ENCODE assay signal across 35 cellular contexts in the genomic region with DNA sequence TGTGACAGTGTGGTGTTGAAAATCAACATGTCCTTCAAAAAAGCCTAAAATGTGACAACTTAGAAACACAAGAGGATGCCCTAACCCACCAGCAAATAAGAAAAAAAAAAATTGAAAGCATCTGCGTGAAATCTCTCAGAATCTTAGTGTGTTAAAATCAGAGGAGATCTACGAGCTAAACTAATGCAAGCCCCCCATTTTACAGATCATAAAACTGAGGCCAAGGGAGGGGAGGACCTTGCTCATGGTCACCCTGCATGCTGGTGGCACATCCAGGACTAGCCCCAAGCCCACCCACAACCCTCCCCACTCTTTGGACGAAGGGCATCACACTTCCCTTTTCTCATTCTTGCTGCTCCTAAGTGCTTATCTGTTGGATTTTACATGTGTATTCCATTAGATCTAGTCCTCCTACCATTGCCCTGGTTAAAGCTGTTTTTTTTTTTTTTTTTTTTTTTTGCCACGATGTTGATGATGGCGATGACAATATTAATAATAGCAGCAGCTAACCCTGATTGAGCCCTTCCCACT. TPM values are rescaled to one million over a fixed set of nuclear protein-coding genes. Genes with fewer than 3 reads are reported as not detected.
"Had no signal": no experiment of that assay in that cellular context is flagged by ENCODE, and none has a peak within 500 bp of the region (broad histone marks: within the 10 kb centered on the region; RNA-seq: fewer than 3 reads in every experiment).

No MANE protein-coding gene starts in this region.

- H3K36me3 ChIP-seq: adrenal gland, esophagus squamous epithelium, gastroesophageal sphincter, heart right ventricle had no signal

- H3K4me1 ChIP-seq: adrenal gland, esophagus squamous epithelium, gastroesophageal sphincter had no signal

- H3K4me3 ChIP-seq: adrenal gland, body of pancreas, esophagus squamous epithelium, gastroesophageal sphincter, heart right ventricle had no signal

- DNase-seq: activated CD4-positive, alpha-beta memory T cell treated with anti-CD3 and anti-CD28 coated beads for 36 hours; activated CD4-positive, alpha-beta T cell treated with anti-CD3 and anti-CD28 coated beads for 36 hours; activated CD4-positive, alpha-beta T cell treated with anti-CD3 and anti-CD28 coated beads, Interleukin-2, amount 10 ng/mL, durations not matched to agents 24 days and 14 days; activated CD4-positive, CD25-positive, alpha-beta regulatory T cell; activated CD4-positive, CD25-positive, alpha-beta regulatory T cell treated with anti-CD3 and anti-CD28 coated beads, Interleukin-2, amount 50 U/mL, for 72 hours; activated CD8-positive, alpha-beta memory T cell treated with anti-CD3 and anti-CD28 coated beads, Interleukin-2, amount 10 ng/mL, durations not matched to agents 7 days and 5 days; activated CD8-positive, alpha-beta memory T cell treated with anti-CD3 and anti-CD28 coated beads, Interleukin-2, amount 50 U/mL, for 4 hours; activated CD8-positive, alpha-beta T cell treated with anti-CD3 and anti-CD28 coated beads, Interleukin-2, amount 10 ng/mL, durations not matched to agents 7 days and 5 days; activated effector memory CD4-positive, alpha-beta T cell treated with anti-CD3 and anti-CD28 coated beads, Interleukin-2, amount 50 U/mL, for 16 hours; activated naive CD4-positive, alpha-beta T cell treated with anti-CD3 and anti-CD28 coated beads for 36 hours; activated naive CD8-positive, alpha-beta T cell treated with anti-CD3 and anti-CD28 coated beads for 36 hours; activated naive CD8-positive, alpha-beta T cell treated with anti-CD3 and anti-CD28 coated beads, Interleukin-2, amount 50 U/mL, for 24 hours; activated T-cell treated with anti-CD3 and anti-CD28 coated beads, Interleukin-2, amount 50 U/mL, for 1 hour; activated T-cell treated with anti-CD3 and anti-CD28 coated beads, Interleukin-2, amount 50 U/mL, for 48 hours; adrenal gland; amygdala; aorta; body of pancreas; caudate nucleus; cortex of kidney; dermis blood vessel endothelial cell; effector CD4-positive, alpha-beta T cell; effector memory CD8-positive, alpha-beta T cell; esophagus squamous epithelium; foreskin melanocyte; heart right ventricle; T-helper 1 cell; T-helper 17 cell; T1000 had no signal

- H3K27ac ChIP-seq: adrenal gland, body of pancreas, epithelial cell of prostate, esophagus squamous epithelium, gastroesophageal sphincter, heart right ventricle had no signal

- H3K27me3 ChIP-seq: adrenal gland, body of pancreas had no signal

- H3K9me3 ChIP-seq: adrenal gland, body of pancreas, esophagus squamous epithelium, gastroesophageal sphincter, heart right ventricle had no signal

RNA-seq across cellular contexts. Expression of a gene that starts 29.1 kb away (rescaled TPM):
- total RNA-seq: activated CD4-positive, alpha-beta T cell treated with anti-CD3 and anti-CD28 coated beads for 36 hours; activated CD4-positive, alpha-beta T cell treated with anti-CD3 and anti-CD28 coated beads, Interleukin-2, amount 10 ng/mL, durations not matched to agents 24 days and 14 days; activated CD8-positive, alpha-beta memory T cell treated with anti-CD3 and anti-CD28 coated beads for 36 hours; activated CD8-positive, alpha-beta T cell treated with anti-CD3 and anti-CD28 coated beads, Interleukin-2, amount 10 ng/mL, durations not matched to agents 7 days and 5 days; activated naive CD4-positive, alpha-beta T cell treated with anti-CD3 and anti-CD28 coated beads for 36 hours; activated naive CD8-positive, alpha-beta T cell treated with anti-CD3 and anti-CD28 coated beads for 36 hours; activated T-helper 2 cell treated with anti-CD3 and anti-CD28 coated beads, Interferon-gamma antibody, Interleukin-2, Interleukin-4, amounts not matched to agents 10 μg/mL and 5 μg/mL and 100 μg/mL, durations not matched to agents 14 hours and 24 hours and 36 hours; chondrocyte; endothelial cell of umbilical vein; T-helper 17 cell had no signal

RNA-seq across cellular contexts. Expression of a gene that starts 55.1 kb away (rescaled TPM):
- total RNA-seq: activated CD8-positive, alpha-beta T cell treated with anti-CD3 and anti-CD28 coated beads, Interleukin-2, amount 10 ng/mL, durations not matched to agents 7 days and 5 days; chondrocyte; T-helper 17 cell had no signal
